ENCODE assay signal across 7 cellular contexts in genomic region chr15:80977627-80978036, GRCh38.
A peak's percentile ranks its signal among the peaks of the same experiment; 100 is the strongest.
DNase-seq lines count a peak whose midpoint lies in the region; ATAC-seq and TF ChIP-seq lines count a peak whose summit lies in the region.

No MANE protein-coding gene starts in this region.

- no peak overlapping the region for H3K4me3 ChIP-seq in GM06990 (replicated peaks; ENCODE audit: low read depth, low read length)

- no peaks in the 10 kb centered on the region for H3K9me3 Mint-ChIP-seq in nephron

- no peak for DNase-seq in GM06990 (ENCODE audit: extremely low read depth, insufficient read length)
- DNase-seq in NCI-H1694 treated with DMSO at 0.1 percent for 48 hours (lab: John Stamatoyannopoulos, UW) = peak; percentile 54
- peak; percentile 29 for DNase-seq in activated CD4-positive, alpha-beta T cell treated with anti-CD3 and anti-CD28 coated beads, Interleukin-2, amount 50 U/mL, for 1 hour
- DNase-seq in epidermal melanocyte (ENCODE audit: insufficient read length, low spot score) = peak; percentile 52
- DNase-seq in SW 1271 (lab: John Stamatoyannopoulos, UW) = no peak

- no peaks in the 10 kb centered on the region for H3K27me3 ChIP-seq in GM06990 (replicated peaks; ENCODE audit: control insufficient read depth, insufficient read depth, low read length)

- H3K36me3 ChIP-seq in GM06990 (ENCODE audit: control insufficient read depth, insufficient read depth, low read length) = peaks cover 19% of the 10 kb centered on the region

- no peak overlapping the region for H3K4me3 Mint-ChIP-seq in nephron

- H3K36me3 Mint-ChIP-seq in nephron (ENCODE audit: low read depth) = peaks cover 47% of the 10 kb centered on the region

- TF ChIP-seq CTCF in GM06990 (IDR thresholded peaks at IDR 0.05; ENCODE audit: insufficient read depth, low read length, poor library complexity, severe bottlenecking) (peak; percentile 51), nephron (IDR thresholded peaks at IDR 0.05; ENCODE audit: unreplicated experiment in 3 of 3) (peak; percentile 39 to 62 (median 51))

- H3K27me3 Mint-ChIP-seq in nephron (ENCODE audit: low read depth) = no peaks in the 10 kb centered on the region

- no peak overlapping the region for H3K27ac Mint-ChIP-seq in nephron

- no peak for ATAC-seq in HG03196 (IDR thresholded peaks at IDR 0.05; ENCODE audit: unreplicated experiment)

- peaks cover 20% of the 10 kb centered on the region for H3K4me1 Mint-ChIP-seq in nephron

Comparison
In these comparisons a context has a peak if more than half of its experiments do, and no peak if none do; other contexts are left out.
1. DNase-seq: peak in NCI-H1694 treated with DMSO at 0.1 percent for 48 hours (single experiment), activated CD4-positive, alpha-beta T cell treated with anti-CD3 and anti-CD28 coated beads, Interleukin-2, amount 50 U/mL, for 1 hour (single experiment) and epidermal melanocyte (single experiment); none in GM06990 (single experiment) and SW 1271 (0 of 2).